ENCODE assay signal across 19 cellular contexts in the genomic region with DNA sequence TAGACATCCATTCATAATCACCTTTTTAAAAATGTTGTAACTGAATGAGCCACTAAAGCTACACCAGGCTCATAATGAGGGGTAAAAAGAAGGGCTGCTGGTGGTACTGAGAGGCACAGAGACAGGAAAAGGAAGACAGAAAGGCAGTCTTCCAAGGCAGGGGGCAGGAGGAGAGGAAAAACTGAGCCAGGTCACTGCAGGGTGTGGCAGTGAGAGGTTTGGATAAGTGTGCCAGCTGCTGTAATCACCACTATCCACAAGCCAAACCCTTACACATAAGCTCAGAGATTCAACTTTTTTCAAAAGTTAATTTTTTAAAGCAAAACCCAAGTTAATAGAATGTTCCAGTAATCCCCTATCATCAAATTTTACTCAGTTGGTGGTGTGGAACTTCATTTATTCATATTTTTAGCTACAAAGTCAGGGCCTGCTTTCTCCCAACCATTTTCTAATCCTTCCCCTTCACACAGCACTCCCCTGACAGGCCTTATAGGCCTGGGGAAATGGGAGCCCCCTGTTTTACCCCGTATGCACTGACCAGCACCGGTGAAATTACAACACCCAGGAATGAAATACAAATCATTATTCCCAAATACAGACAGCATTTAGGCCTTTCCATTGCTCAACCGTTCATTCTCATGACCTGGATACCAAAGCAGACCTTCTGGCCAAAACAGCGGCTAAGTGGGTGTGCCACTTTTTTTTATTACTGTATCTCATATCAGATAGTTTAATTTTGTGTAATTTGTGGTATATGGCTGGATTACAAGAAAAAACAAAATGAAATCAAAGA.
DNase-seq lines count a peak whose midpoint lies in the region; ATAC-seq and TF ChIP-seq lines count a peak whose summit lies in the region.
"Had no signal": no experiment of that assay in that cellular context is flagged by ENCODE, and none has a peak within 500 bp of the region (broad histone marks: within the 10 kb centered on the region; RNA-seq: fewer than 3 reads in every experiment).

No MANE protein-coding gene starts in this region.

- intact Hi-C loops in dorsolateral prefrontal cortex (cut with DNase I), result no loop called here

- H3K36me3 ChIP-seq in lung (ENCODE audit: control insufficient read depth in 2 of 2, insufficient read depth in 2 of 2, low read length in 2 of 2) (no peaks in the 10 kb centered on the region), urinary bladder (ENCODE audit: insufficient read depth) (no peaks in the 10 kb centered on the region)

- no peaks in the 10 kb centered on the region for H3K27me3 ChIP-seq in dorsolateral prefrontal cortex
- H3K27me3 ChIP-seq in lung (ENCODE audit: control insufficient read depth, insufficient read depth), result no peaks in the 10 kb centered on the region

- H3K4me1 ChIP-seq in lung (ENCODE audit: control insufficient read depth in 2 of 2, insufficient read depth in 2 of 2, low read length in 2 of 2), result no peaks in the 10 kb centered on the region
- no peaks in the 10 kb centered on the region for H3K4me1 ChIP-seq in urinary bladder (ENCODE audit: insufficient read depth)

- TF ChIP-seq CTCF in dorsolateral prefrontal cortex (IDR thresholded peaks at IDR 0.05 in 54 of 56, conservative IDR thresholded peaks at IDR 0.05 in 2 of 56; ENCODE audit: low read depth in 1 of 56, partially characterized antibody in 56 of 56) (no peak), lung (IDR thresholded peaks at IDR 0.05; ENCODE audit: control extremely low read depth, extremely low read depth) (no peak)

- DNase-seq in DMS 273 (lab: John Stamatoyannopoulos, UW; ENCODE audit: unreplicated experiment) (peak; percentile 41), DMS 273 treated with DMSO at 0.1 percent for 48 hours (lab: John Stamatoyannopoulos, UW) (no peak), dorsolateral prefrontal cortex (no peak), lung (ENCODE audit: low spot score) (no peak), HuH-7 (ENCODE audit: low spot score) (no peak)
- DNase-seq: activated CD4-positive, alpha-beta memory T cell treated with anti-CD3 and anti-CD28 coated beads for 36 hours; head of caudate nucleus; Karpas-422; NCI-H187; NCI-H526 treated with DMSO at 0.1 percent for 48 hours; stimulated activated CD4-positive, alpha-beta T cell treated with anti-CD3 and anti-CD28 coated beads, Interleukin-2, amount 100 ng/mL, for 48 hours; T-helper 9 cell had no signal

- 76 to 87% methylated on average over 4 of the region's 4 CpGs for WGBS in lung, 2 donors
- 63% methylated on average over 4 of the region's 4 CpGs for WGBS in urinary bladder

- H3K27ac ChIP-seq in dorsolateral prefrontal cortex (peak overlapping the region in 30 of 59 donors; percentile 13 to 87 (median 77)), lung (ENCODE audit: low read depth in 1 of 2, low read length in 1 of 2) (peak overlapping the region; percentile 31 to 46), urinary bladder (ENCODE audit: low read depth) (peak overlapping the region; percentile 38)
- H3K27ac ChIP-seq: 22Rv1, HL-60 had no signal

- no peaks in the 10 kb centered on the region for H3K9me3 ChIP-seq in lung (ENCODE audit: control insufficient read depth in 2 of 2, insufficient read depth in 1 of 2, low read length in 1 of 2)

- H3K4me3 ChIP-seq in dorsolateral prefrontal cortex, result no peak overlapping the region
- H3K4me3 ChIP-seq in lung, result no peak overlapping the region
- H3K4me3 ChIP-seq in urinary bladder (ENCODE audit: low read depth, low read length), result no peak overlapping the region

- ATAC-seq in lung (ENCODE audit: insufficient read depth, low FRiP score) (no peak), HG02885 (IDR thresholded peaks at IDR 0.05; ENCODE audit: poor library complexity, unreplicated experiment) (no peak), GM19395 (IDR thresholded peaks at IDR 0.05; ENCODE audit: unreplicated experiment) (no peak)
- ATAC-seq: activated T-helper 17 cell treated with anti-CD3 and anti-CD28 coated beads, Interleukin-2, amount 50 U/mL, for 72 hours; HCT116 had no signal
